Comparison of ENCODE assay signal across 9 cellular contexts in the genomic region with DNA sequence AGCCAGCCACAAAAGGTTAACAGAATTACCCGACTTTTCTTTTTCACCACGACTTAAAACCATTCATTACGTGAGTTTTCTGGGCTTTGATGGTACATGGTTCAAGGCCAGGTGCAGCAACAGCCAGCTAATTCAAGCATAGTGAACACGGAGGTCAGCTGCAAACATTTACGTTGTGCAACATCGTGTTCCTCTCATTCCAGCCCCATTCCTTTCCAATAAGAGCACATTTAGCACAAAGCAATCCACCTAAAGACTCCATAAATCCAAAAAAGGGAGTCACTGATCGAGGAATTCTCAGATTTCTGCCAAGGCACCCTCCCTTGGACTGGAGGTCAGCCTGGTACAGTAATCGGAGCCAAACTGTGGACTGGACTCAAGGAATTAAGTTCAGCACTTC. TPM values are rescaled to one million over a fixed set of nuclear protein-coding genes. Genes with fewer than 3 reads are reported as not detected.
DNase-seq lines count a peak whose midpoint lies in the region; ATAC-seq and TF ChIP-seq lines count a peak whose summit lies in the region.
"Had no signal": no experiment of that assay in that cellular context is flagged by ENCODE, and none has a peak within 500 bp of the region (broad histone marks: within the 10 kb centered on the region; RNA-seq: fewer than 3 reads in every experiment).

No MANE protein-coding gene starts in this region.

- peak overlapping the region; percentile 82 for H3K27ac Mint-ChIP-seq in GM23338
- no peak overlapping the region for H3K27ac Mint-ChIP-seq in Calu3 (ENCODE audit: unreplicated experiment)

- H3K9me3 ChIP-seq in SJCRH30 (replicated peaks): no peaks in the 10 kb centered on the region
- H3K9me3 ChIP-seq in gastroesophageal sphincter: no peaks in the 10 kb centered on the region
- H3K9me3 ChIP-seq in gastrocnemius medialis: no peaks in the 10 kb centered on the region
- H3K9me3 ChIP-seq in MM.1S (replicated peaks; ENCODE audit: insufficient read depth, low read length): no peaks in the 10 kb centered on the region

- H3K27me3 Mint-ChIP-seq in GM23338 (ENCODE audit: insufficient read depth, low read depth, poor library complexity) (peaks cover 6% of the 10 kb centered on the region), Calu3 (ENCODE audit: unreplicated experiment) (no peaks in the 10 kb centered on the region)

- H3K4me3 Mint-ChIP-seq in GM23338 (no peak overlapping the region; the same call in 2 of the 3 replicates), Calu3 (ENCODE audit: low read depth, unreplicated experiment) (no peak overlapping the region)

- intact Hi-C loops in gastrocnemius medialis (cut with DNase I; ENCODE audit: low total_unique reads): no loop called here
- intact Hi-C loops in Calu3 (cut with micrococcal nuclease; ENCODE audit: unreplicated experiment): no loop called here

- no peaks in the 10 kb centered on the region for H3F3A ChIP-seq in GM23338 (replicated peaks; ENCODE audit: low read depth)
- 0 out of 2 replicates have a peak, but pooled peaks cover 3% of the 10 kb centered on the region for H3F3A ChIP-seq in MM.1S (ENCODE audit: insufficient read depth, low read length)

- CTCF ChIA-PET in Calu3 (lab: Charles Lee): no interaction called here

- peaks cover 78% of the 10 kb centered on the region for H3K4me1 ChIP-seq in GM23338 (ENCODE audit: insufficient read depth)
- peaks cover 14% of the 10 kb centered on the region for H3K4me1 ChIP-seq in SJCRH30
- peaks cover 19 to 89% (median 23%) of the 10 kb centered on the region in 3 donors for H3K4me1 ChIP-seq in gastroesophageal sphincter
- H3K4me1 ChIP-seq in gastrocnemius medialis: peaks cover 54 to 67% of the 10 kb centered on the region in 2 donors
- peaks cover 8% of the 10 kb centered on the region; the same call in 1 of the 2 replicates for H3K4me1 ChIP-seq in MM.1S (ENCODE audit: low read length)

- no peak overlapping the region for H3K9ac ChIP-seq in MM.1S (ENCODE audit: low read length)

- 2 to 16% methylated on average over 5 to 8 of the region's 8 CpGs for WGBS in gastroesophageal sphincter (ENCODE audit: low coverage in 1 of 2), 2 donors

- H4K20me1 ChIP-seq in GM23338 (replicated peaks; ENCODE audit: insufficient read depth) (peaks cover 8% of the 10 kb centered on the region; the same call in 1 of the 2 replicates), MM.1S (ENCODE audit: insufficient read depth, low read length) (no peaks in the 10 kb centered on the region)

- ATAC-seq in GM23338 (no peak), gastroesophageal sphincter (peak; percentile 92), gastrocnemius medialis (peak; percentile 37 to 76), HG03457 (IDR thresholded peaks at IDR 0.05; ENCODE audit: unreplicated experiment) (no peak)

- no peak for TF ChIP-seq POLR2A in gastroesophageal sphincter (IDR thresholded peaks at IDR 0.05)
- no peak for TF ChIP-seq POLR2A in gastrocnemius medialis (IDR thresholded peaks at IDR 0.05)

- H3K36me3 ChIP-seq in GM23338 (ENCODE audit: insufficient read depth) (no peaks in the 10 kb centered on the region), SJCRH30 (no peaks in the 10 kb centered on the region; the same call in 1 of the 2 replicates), gastroesophageal sphincter (no peaks in the 10 kb centered on the region), gastrocnemius medialis (no peaks in the 10 kb centered on the region), MM.1S (replicated peaks; ENCODE audit: insufficient read depth, low read length) (no peaks in the 10 kb centered on the region)

- H3K4me3 ChIP-seq in GM23338 (no peak overlapping the region), SJCRH30 (no peak overlapping the region), gastroesophageal sphincter (peak overlapping the region; percentile 30 to 32), gastrocnemius medialis (peak overlapping the region in 3 of 4 donors; percentile 1 to 37 (median 23)), MM.1S (ENCODE audit: low read length) (no peak overlapping the region)

- H3K27me3 ChIP-seq in GM23338 (ENCODE audit: insufficient read depth): no peaks in the 10 kb centered on the region
- H3K27me3 ChIP-seq in SJCRH30: no peaks in the 10 kb centered on the region
- H3K27me3 ChIP-seq in gastroesophageal sphincter: no peaks in the 10 kb centered on the region
- no peaks in the 10 kb centered on the region for H3K27me3 ChIP-seq in gastrocnemius medialis
- H3K27me3 ChIP-seq in MM.1S (replicated peaks; ENCODE audit: insufficient read depth, low read length): no peaks in the 10 kb centered on the region

- TF ChIP-seq CTCF in GM23338 (conservative IDR thresholded peaks at IDR 0.05; ENCODE audit: low read depth in 2 of 2) (no peak), gastroesophageal sphincter (IDR thresholded peaks at IDR 0.05) (no peak), gastrocnemius medialis (IDR thresholded peaks at IDR 0.05 in 4 of 5, conservative IDR thresholded peaks at IDR 0.05 in 1 of 5) (no peak), Calu3 (IDR thresholded peaks at IDR 0.05; ENCODE audit: unreplicated experiment) (no peak), MM.1S (IDR thresholded peaks at IDR 0.05; ENCODE audit: low read length) (no peak)

- H3K36me3 Mint-ChIP-seq in GM23338 (ENCODE audit: low read depth) (no peaks in the 10 kb centered on the region; the same call in 2 of the 3 replicates), Calu3 (ENCODE audit: insufficient read depth, unreplicated experiment) (no peaks in the 10 kb centered on the region)

- H2AFZ ChIP-seq in GM23338 (no peak overlapping the region), MM.1S (ENCODE audit: low read length) (no peak overlapping the region)

- in situ Hi-C loops in gastrocnemius medialis (cut with MboI; ENCODE audit: low sequenced_read_pairs in 4 of 4): no loop called here

- no peak for DNase-seq in GM23338 (ENCODE audit: low spot score)
- no peak for DNase-seq in SJCRH30
- DNase-seq in gastrocnemius medialis: peak in 1 of 2 donors; percentile 15
- DNase-seq in HUDEP-2 (lab: John Stamatoyannopoulos, UW; ENCODE audit: unreplicated experiment in 76 of 76): no peak
- no peak for DNase-seq in Calu3
- DNase-seq in MM.1S: no peak
- DNase-seq: H7 had no signal

- H3K79me2 ChIP-seq in GM23338 (replicated peaks; ENCODE audit: insufficient read depth) (peaks cover 100% of the 10 kb centered on the region), MM.1S (ENCODE audit: low read length) (no peaks in the 10 kb centered on the region)

- BruUV-seq in Calu3 (replicated peaks; lab: Mats Ljungman, UMichigan): no TSS peak

- peak overlapping the region; percentile 48 for H3K27ac ChIP-seq in GM23338 (ENCODE audit: low read depth)
- peak overlapping the region; percentile 18; the same call in 1 of the 2 replicates for H3K27ac ChIP-seq in SJCRH30
- peak overlapping the region; percentile 48 to 81 (median 81) for H3K27ac ChIP-seq in gastroesophageal sphincter
- H3K27ac ChIP-seq in gastrocnemius medialis: peak overlapping the region in 3 of 4 donors; percentile 20 to 43 (median 34)
- no peak overlapping the region for H3K27ac ChIP-seq in MM.1S (ENCODE audit: low read length)

- H3K9me2 ChIP-seq in GM23338 (ENCODE audit: insufficient read depth) (no peaks in the 10 kb centered on the region), MM.1S (replicated peaks; ENCODE audit: insufficient read depth, low read length) (no peaks in the 10 kb centered on the region)

- TF ChIP-seq EP300 in gastroesophageal sphincter (IDR thresholded peaks at IDR 0.05): no peak

- H3K9me3 Mint-ChIP-seq in GM23338 (no peaks in the 10 kb centered on the region), Calu3 (ENCODE audit: low read depth, unreplicated experiment) (no peaks in the 10 kb centered on the region)

- H3K4me2 ChIP-seq in GM23338: peak overlapping the region; percentile 13; the same call in 1 of the 2 replicates
- H3K4me2 ChIP-seq in MM.1S (ENCODE audit: low read depth, low read length): no peak overlapping the region

- H3K4me1 Mint-ChIP-seq in GM23338 (peaks cover 89% of the 10 kb centered on the region), Calu3 (ENCODE audit: low read depth, unreplicated experiment) (peaks cover 25% of the 10 kb centered on the region)

TF ChIP-seq in GM23338, 12 proteins besides CTCF, POLR2A, EP300 and RAD21 (continues in another document):
- TF ChIP-seq, protein P1, sequence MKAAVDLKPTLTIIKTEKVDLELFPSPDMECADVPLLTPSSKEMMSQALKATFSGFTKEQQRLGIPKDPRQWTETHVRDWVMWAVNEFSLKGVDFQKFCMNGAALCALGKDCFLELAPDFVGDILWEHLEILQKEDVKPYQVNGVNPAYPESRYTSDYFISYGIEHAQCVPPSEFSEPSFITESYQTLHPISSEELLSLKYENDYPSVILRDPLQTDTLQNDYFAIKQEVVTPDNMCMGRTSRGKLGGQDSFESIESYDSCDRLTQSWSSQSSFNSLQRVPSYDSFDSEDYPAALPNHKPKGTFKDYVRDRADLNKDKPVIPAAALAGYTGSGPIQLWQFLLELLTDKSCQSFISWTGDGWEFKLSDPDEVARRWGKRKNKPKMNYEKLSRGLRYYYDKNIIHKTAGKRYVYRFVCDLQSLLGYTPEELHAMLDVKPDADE (IDR thresholded peaks at IDR 0.05): no peak

RNA-seq across cellular contexts. Expression of a gene that starts 14.4 kb away (rescaled TPM):
- total RNA-seq in GM23338 (2014; rRNA removed; shearing (Covaris generic)): 300 and 336 TPM in 2 replicates
- 260 and 264 TPM in 2 replicates for polyA plus RNA-seq in GM23338 (2016; fragmentation: Nextera tagmentation; extraction: Ambion mirVana)
- 96.8 and 101 TPM in 2 replicates for total RNA-seq in SJCRH30 (2014; rRNA removed; shearing (Covaris generic))
- total RNA-seq in gastroesophageal sphincter (10 to 100 TPM in 3 of 4 donors, 1 to 10 TPM in 1; 8.3 to 24.7 (median 19.0) TPM), gastrocnemius medialis (1 to 10 TPM in 3 of 4 donors, under 1 TPM in 1; 0.85 to 2.9 (median 1.8) TPM), Calu3 (2022) (19.4 and 24.6 TPM in 2 replicates)

Comparison
In these comparisons a context has a peak if more than half of its experiments do, and no peak if none do; other contexts are left out.
1. ATAC-seq: peak in gastroesophageal sphincter (single experiment) and gastrocnemius medialis (2 of 2); none in GM23338 (single experiment) and HG03457 (single experiment).
2. H3K4me3 ChIP-seq: peak in gastroesophageal sphincter (2 of 2) and gastrocnemius medialis (3 of 4); none in GM23338 (single experiment), SJCRH30 (single experiment) and MM.1S (single experiment).